1 cellular context compared by ENCODE assay signal in the genomic region with DNA sequence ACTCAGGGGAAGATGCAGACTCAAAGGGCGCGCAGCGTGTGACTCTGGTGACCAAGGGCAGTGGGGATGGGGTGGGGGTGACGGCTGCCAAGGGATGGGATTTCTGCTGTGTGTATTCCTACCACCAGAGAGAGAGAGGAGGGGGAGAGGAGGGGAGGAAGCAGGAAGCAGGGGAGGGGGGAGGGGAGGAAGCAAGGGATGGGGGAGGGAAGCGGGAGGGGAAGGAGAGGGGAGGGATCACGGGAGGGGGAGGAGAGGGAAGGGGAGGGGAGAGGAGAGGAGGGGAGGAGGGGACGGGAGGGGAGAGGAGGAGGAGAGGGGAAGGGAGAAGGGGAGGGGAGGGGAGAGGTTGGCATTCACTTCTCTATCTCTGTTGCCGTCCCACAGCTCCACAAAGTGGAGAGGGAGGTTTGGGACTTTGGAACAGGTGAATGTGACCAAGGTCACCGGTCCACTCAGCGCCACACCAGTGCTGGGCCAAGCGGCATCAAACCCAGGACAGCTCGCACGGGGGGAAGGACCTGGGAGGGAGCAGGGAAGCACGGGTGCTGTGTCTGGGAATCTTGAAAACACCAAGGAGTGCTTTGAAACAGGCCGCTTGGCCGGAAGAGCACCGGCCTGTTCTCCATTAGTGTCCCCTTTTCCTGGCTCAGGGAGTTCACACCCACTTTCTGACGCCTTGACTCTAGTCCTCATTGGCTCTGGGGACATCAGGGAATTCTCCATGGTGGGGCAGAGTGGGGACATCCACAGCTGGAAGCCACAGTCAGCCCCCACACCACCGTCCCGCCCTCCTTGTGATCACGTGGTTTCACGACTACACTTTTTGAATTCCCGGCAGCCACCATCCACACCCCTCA.
TF ChIP-seq lines count a peak whose summit lies in the region.

No MANE protein-coding gene starts in this region.

TF ChIP-seq in HepG2, 621 proteins besides CTCF, POLR2A, EP300 and RAD21 (continued from another document):
- TF ChIP-seq, protein P1, sequence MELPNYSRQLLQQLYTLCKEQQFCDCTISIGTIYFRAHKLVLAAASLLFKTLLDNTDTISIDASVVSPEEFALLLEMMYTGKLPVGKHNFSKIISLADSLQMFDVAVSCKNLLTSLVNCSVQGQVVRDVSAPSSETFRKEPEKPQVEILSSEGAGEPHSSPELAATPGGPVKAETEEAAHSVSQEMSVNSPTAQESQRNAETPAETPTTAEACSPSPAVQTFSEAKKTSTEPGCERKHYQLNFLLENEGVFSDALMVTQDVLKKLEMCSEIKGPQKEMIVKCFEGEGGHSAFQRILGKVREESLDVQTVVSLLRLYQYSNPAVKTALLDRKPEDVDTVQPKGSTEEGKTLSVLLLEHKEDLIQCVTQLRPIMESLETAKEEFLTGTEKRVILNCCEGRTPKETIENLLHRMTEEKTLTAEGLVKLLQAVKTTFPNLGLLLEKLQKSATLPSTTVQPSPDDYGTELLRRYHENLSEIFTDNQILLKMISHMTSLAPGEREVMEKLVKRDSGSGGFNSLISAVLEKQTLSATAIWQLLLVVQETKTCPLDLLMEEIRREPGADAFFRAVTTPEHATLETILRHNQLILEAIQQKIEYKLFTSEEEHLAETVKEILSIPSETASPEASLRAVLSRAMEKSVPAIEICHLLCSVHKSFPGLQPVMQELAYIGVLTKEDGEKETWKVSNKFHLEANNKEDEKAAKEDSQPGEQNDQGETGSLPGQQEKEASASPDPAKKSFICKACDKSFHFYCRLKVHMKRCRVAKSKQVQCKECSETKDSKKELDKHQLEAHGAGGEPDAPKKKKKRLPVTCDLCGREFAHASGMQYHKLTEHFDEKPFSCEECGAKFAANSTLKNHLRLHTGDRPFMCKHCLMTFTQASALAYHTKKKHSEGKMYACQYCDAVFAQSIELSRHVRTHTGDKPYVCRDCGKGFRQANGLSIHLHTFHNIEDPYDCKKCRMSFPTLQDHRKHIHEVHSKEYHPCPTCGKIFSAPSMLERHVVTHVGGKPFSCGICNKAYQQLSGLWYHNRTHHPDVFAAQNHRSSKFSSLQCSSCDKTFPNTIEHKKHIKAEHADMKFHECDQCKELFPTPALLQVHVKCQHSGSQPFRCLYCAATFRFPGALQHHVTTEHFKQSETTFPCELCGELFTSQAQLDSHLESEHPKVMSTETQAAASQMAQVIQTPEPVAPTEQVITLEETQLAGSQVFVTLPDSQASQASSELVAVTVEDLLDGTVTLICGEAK (IDR thresholded peaks at IDR 0.05): no peak
- TF ChIP-seq, protein P1 (CRISPR knock-in tag; IDR thresholded peaks at IDR 0.05): no peak
- TF ChIP-seq GATAD2A (CRISPR knock-in tag; IDR thresholded peaks at IDR 0.05) (peak; percentile 79), ZNF260 (CRISPR knock-in tag; IDR thresholded peaks at IDR 0.05; ENCODE audit: borderline replicate concordance, low read depth) (no peak), FOXA3 (CRISPR knock-in tag; IDR thresholded peaks at IDR 0.05) (peak; percentile 50), HNRNPK (IDR thresholded peaks at IDR 0.05; ENCODE audit: low read depth, low read length, poor library complexity, severe bottlenecking) (peak; percentile 95), ELF1 (CRISPR knock-in tag; IDR thresholded peaks at IDR 0.05) (peak; percentile 23; the same call in 1 of the 2 replicates), POLR2AphosphoS2 (IDR thresholded peaks at IDR 0.05; ENCODE audit: low read depth, low read length) (no peak), ZNF207 (IDR thresholded peaks at IDR 0.05; ENCODE audit: borderline replicate concordance) (no peak), KMT2B (CRISPR knock-in tag; IDR thresholded peaks at IDR 0.05) (peak; percentile 21; the same call in 1 of the 2 replicates), ZNF121 (CRISPR knock-in tag; IDR thresholded peaks at IDR 0.05) (no peak), ZSCAN22 (CRISPR knock-in tag; IDR thresholded peaks at IDR 0.05) (no peak), AHR (CRISPR knock-in tag; IDR thresholded peaks at IDR 0.05) (no peak), LCORL (IDR thresholded peaks at IDR 0.05) (no peak), LCORL (CRISPR knock-in tag; IDR thresholded peaks at IDR 0.05) (peak; percentile 83), HOXA3 (CRISPR knock-in tag; IDR thresholded peaks at IDR 0.05) (peak; percentile 79), NFKB2 (CRISPR knock-in tag; IDR thresholded peaks at IDR 0.05; ENCODE audit: borderline replicate concordance) (no peak), KLF11 (CRISPR knock-in tag; IDR thresholded peaks at IDR 0.05) (no peak), ZNF232 (CRISPR knock-in tag; IDR thresholded peaks at IDR 0.05; ENCODE audit: borderline replicate concordance) (no peak), ZNF10 (CRISPR knock-in tag; IDR thresholded peaks at IDR 0.05; ENCODE audit: borderline replicate concordance, low read depth) (no peak), TEAD3 (CRISPR knock-in tag; optimal IDR thresholded peaks at IDR 0.05; ENCODE audit: borderline replicate concordance) (peak; percentile 64), KDM3A (CRISPR knock-in tag; IDR thresholded peaks at IDR 0.05; ENCODE audit: low read depth) (0 out of 2 replicates have a peak, but pooled peaks have one; percentile 28), ZNF326 (CRISPR knock-in tag; IDR thresholded peaks at IDR 0.05; ENCODE audit: borderline replicate concordance) (no peak), WIZ (CRISPR knock-in tag; IDR thresholded peaks at IDR 0.05) (no peak), SUZ12 (IDR thresholded peaks at IDR 0.05; ENCODE audit: low read depth, low read length) (no peak), SMC3 (IDR thresholded peaks at IDR 0.05; ENCODE audit: low read length) (no peak), RFX1 (IDR thresholded peaks at IDR 0.05) (no peak), RBM39 (IDR thresholded peaks at IDR 0.05; ENCODE audit: low read depth, low read length, poor library complexity, severe bottlenecking) (peak; percentile 27), FOXK1 (CRISPR knock-in tag; IDR thresholded peaks at IDR 0.05; ENCODE audit: borderline replicate concordance, low read depth) (no peak), BORCS8-MEF2B (CRISPR knock-in tag; IDR thresholded peaks at IDR 0.05) (no peak), TOE1 (CRISPR knock-in tag; IDR thresholded peaks at IDR 0.05) (no peak), NR2C2 (CRISPR knock-in tag; IDR thresholded peaks at IDR 0.05; ENCODE audit: borderline replicate concordance) (peak; percentile 53; the same call in 1 of the 2 replicates), MXD4 (CRISPR knock-in tag; IDR thresholded peaks at IDR 0.05) (0 out of 2 replicates have a peak, but pooled peaks have one; percentile 26), CCAR2 (optimal IDR thresholded peaks at IDR 0.05; ENCODE audit: low read depth, low read length) (no peak), RFXAP (CRISPR knock-in tag; IDR thresholded peaks at IDR 0.05; ENCODE audit: borderline replicate concordance) (0 out of 2 replicates have a peak, but pooled peaks have one; percentile 40), ZNF44 (CRISPR knock-in tag; IDR thresholded peaks at IDR 0.05) (no peak), ZNF205 (CRISPR knock-in tag; IDR thresholded peaks at IDR 0.05) (peak; percentile 78), JUND (CRISPR knock-in tag; IDR thresholded peaks at IDR 0.05) (no peak), ZNF773 (CRISPR knock-in tag; IDR thresholded peaks at IDR 0.05; ENCODE audit: borderline replicate concordance) (no peak), ZNF768 (CRISPR knock-in tag; IDR thresholded peaks at IDR 0.05) (no peak), CCDC6 (CRISPR knock-in tag; IDR thresholded peaks at IDR 0.05) (no peak), SOX5 (CRISPR knock-in tag; IDR thresholded peaks at IDR 0.05; ENCODE audit: borderline replicate concordance) (0 out of 2 replicates have a peak, but pooled peaks have one; percentile 10), RAD51 (IDR thresholded peaks at IDR 0.05; ENCODE audit: borderline replicate concordance) (peak; percentile 65; the same call in 1 of the 2 replicates), ARID2 (CRISPR knock-in tag; IDR thresholded peaks at IDR 0.05; ENCODE audit: borderline replicate concordance) (no peak), ZNF143 (CRISPR knock-in tag; IDR thresholded peaks at IDR 0.05) (no peak), HDAC1 (CRISPR knock-in tag; IDR thresholded peaks at IDR 0.05) (peak; percentile 51; the same call in 1 of the 2 replicates), KDM2A (CRISPR knock-in tag; IDR thresholded peaks at IDR 0.05; ENCODE audit: borderline replicate concordance, low read depth) (peak; percentile 64; the same call in 1 of the 2 replicates), TAF1 (CRISPR knock-in tag; IDR thresholded peaks at IDR 0.05) (peak; percentile 26; the same call in 1 of the 2 replicates), SIN3A (IDR thresholded peaks at IDR 0.05; ENCODE audit: borderline replicate concordance, low read depth, low read length) (no peak), KDM6A (CRISPR knock-in tag; IDR thresholded peaks at IDR 0.05; ENCODE audit: low read depth) (0 out of 2 replicates have a peak, but pooled peaks have one; percentile 46), SRSF4 (IDR thresholded peaks at IDR 0.05; ENCODE audit: low read depth, low read length, poor library complexity, severe bottlenecking) (no peak), HDAC2 (CRISPR knock-in tag; IDR thresholded peaks at IDR 0.05) (peak; percentile 55; the same call in 1 of the 2 replicates)
- TF ChIP-seq, protein P2, sequence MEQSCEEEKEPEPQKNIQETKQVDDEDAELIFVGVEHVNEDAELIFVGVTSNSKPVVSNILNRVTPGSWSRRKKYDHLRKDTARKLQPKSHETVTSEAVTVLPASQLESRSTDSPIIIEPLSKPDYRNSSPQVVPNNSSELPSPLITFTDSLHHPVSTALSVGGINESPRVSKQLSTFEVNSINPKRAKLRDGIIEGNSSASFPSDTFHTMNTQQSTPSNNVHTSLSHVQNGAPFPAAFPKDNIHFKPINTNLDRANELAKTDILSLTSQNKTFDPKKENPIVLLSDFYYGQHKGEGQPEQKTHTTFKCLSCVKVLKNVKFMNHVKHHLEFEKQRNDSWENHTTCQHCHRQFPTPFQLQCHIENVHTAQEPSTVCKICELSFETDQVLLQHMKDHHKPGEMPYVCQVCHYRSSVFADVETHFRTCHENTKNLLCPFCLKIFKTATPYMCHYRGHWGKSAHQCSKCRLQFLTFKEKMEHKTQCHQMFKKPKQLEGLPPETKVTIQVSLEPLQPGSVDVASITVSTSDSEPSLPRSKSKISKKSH (CRISPR knock-in tag; IDR thresholded peaks at IDR 0.05; ENCODE audit: borderline replicate concordance): no peak
- TF ChIP-seq, protein P3, sequence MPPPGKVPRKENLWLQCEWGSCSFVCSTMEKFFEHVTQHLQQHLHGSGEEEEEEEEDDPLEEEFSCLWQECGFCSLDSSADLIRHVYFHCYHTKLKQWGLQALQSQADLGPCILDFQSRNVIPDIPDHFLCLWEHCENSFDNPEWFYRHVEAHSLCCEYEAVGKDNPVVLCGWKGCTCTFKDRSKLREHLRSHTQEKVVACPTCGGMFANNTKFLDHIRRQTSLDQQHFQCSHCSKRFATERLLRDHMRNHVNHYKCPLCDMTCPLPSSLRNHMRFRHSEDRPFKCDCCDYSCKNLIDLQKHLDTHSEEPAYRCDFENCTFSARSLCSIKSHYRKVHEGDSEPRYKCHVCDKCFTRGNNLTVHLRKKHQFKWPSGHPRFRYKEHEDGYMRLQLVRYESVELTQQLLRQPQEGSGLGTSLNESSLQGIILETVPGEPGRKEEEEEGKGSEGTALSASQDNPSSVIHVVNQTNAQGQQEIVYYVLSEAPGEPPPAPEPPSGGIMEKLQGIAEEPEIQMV (CRISPR knock-in tag; IDR thresholded peaks at IDR 0.05; ENCODE audit: low read depth): no peak
- TF ChIP-seq, protein P4, sequence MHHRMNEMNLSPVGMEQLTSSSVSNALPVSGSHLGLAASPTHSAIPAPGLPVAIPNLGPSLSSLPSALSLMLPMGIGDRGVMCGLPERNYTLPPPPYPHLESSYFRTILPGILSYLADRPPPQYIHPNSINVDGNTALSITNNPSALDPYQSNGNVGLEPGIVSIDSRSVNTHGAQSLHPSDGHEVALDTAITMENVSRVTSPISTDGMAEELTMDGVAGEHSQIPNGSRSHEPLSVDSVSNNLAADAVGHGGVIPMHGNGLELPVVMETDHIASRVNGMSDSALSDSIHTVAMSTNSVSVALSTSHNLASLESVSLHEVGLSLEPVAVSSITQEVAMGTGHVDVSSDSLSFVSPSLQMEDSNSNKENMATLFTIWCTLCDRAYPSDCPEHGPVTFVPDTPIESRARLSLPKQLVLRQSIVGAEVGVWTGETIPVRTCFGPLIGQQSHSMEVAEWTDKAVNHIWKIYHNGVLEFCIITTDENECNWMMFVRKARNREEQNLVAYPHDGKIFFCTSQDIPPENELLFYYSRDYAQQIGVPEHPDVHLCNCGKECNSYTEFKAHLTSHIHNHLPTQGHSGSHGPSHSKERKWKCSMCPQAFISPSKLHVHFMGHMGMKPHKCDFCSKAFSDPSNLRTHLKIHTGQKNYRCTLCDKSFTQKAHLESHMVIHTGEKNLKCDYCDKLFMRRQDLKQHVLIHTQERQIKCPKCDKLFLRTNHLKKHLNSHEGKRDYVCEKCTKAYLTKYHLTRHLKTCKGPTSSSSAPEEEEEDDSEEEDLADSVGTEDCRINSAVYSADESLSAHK (CRISPR knock-in tag; IDR thresholded peaks at IDR 0.05; ENCODE audit: borderline replicate concordance): 0 out of 2 replicates have a peak, but pooled peaks have one; percentile 37
TF ChIP-seq in HepG2: peak in this region for 122.
